In genomic region chr14:81519200-81519998, GRCh38 we compare ENCODE assay signal across 8 cellular contexts. TPM values are rescaled to one million over a fixed set of nuclear protein-coding genes. Genes with fewer than 3 reads are reported as not detected.
DNase-seq lines count a peak whose midpoint lies in the region; ATAC-seq lines count a peak whose summit lies in the region.

No MANE protein-coding gene starts in this region.

- H3K9me3 Mint-ChIP-seq in activated T-cell treated with anti-CD3 and anti-CD28 coated beads, Interleukin-2, amount 50 U/mL, for 72 hours = no peaks in the 10 kb centered on the region
- no peaks in the 10 kb centered on the region for H3K9me3 Mint-ChIP-seq in activated naive CD8-positive, alpha-beta T cell treated with anti-CD3 and anti-CD28 coated beads, Interleukin-2, amount 50 U/mL, for 24 hours

- H3K4me1 Mint-ChIP-seq in activated T-cell treated with anti-CD3 and anti-CD28 coated beads, Interleukin-2, amount 50 U/mL, for 72 hours (ENCODE audit: low read depth) = peaks cover 43% of the 10 kb centered on the region
- peaks cover 33% of the 10 kb centered on the region for H3K4me1 Mint-ChIP-seq in activated naive CD8-positive, alpha-beta T cell treated with anti-CD3 and anti-CD28 coated beads, Interleukin-2, amount 50 U/mL, for 24 hours

- peak; percentile 71 to 72 for ATAC-seq in activated T-cell treated with anti-CD3 and anti-CD28 coated beads, Interleukin-2, amount 50 U/mL, for 72 hours (replicated peaks in 1 of 2)
- ATAC-seq in HG03432 (IDR thresholded peaks at IDR 0.05; ENCODE audit: unreplicated experiment) = peak; percentile 91
- ATAC-seq in activated naive CD8-positive, alpha-beta T cell treated with anti-CD3 and anti-CD28 coated beads, Interleukin-2, amount 50 U/mL, for 24 hours = peak; percentile 70

- DNase-seq in activated T-cell treated with anti-CD3 and anti-CD28 coated beads, Interleukin-2, amount 50 U/mL, for 72 hours = no peak
- DNase-seq in activated T-cell treated with anti-CD3 and anti-CD28 coated beads, Interleukin-2, amount 50 U/mL, for 48 hours = no peak
- DNase-seq in activated naive CD8-positive, alpha-beta T cell treated with anti-CD3 and anti-CD28 coated beads, Interleukin-2, amount 50 U/mL, for 24 hours = no peak
- DNase-seq in lung microvascular endothelial cell (ENCODE audit: low read depth in 2 of 2) (peak; percentile 3 to 67), ecto neural progenitor cell (ENCODE audit: low spot score) (no peak), AG08396 (ENCODE audit: low spot score) (no peak), NCI-H2107 (lab: John Stamatoyannopoulos, UW) (no peak)

- H3K4me3 Mint-ChIP-seq in activated T-cell treated with anti-CD3 and anti-CD28 coated beads, Interleukin-2, amount 50 U/mL, for 72 hours = peak overlapping the region; percentile 6 to 68
- H3K4me3 Mint-ChIP-seq in activated naive CD8-positive, alpha-beta T cell treated with anti-CD3 and anti-CD28 coated beads, Interleukin-2, amount 50 U/mL, for 24 hours = no peak overlapping the region

- no peaks in the 10 kb centered on the region for H3K27me3 Mint-ChIP-seq in activated T-cell treated with anti-CD3 and anti-CD28 coated beads, Interleukin-2, amount 50 U/mL, for 72 hours (ENCODE audit: low read depth)
- no peaks in the 10 kb centered on the region for H3K27me3 Mint-ChIP-seq in activated naive CD8-positive, alpha-beta T cell treated with anti-CD3 and anti-CD28 coated beads, Interleukin-2, amount 50 U/mL, for 24 hours

- peaks cover 8 to 38% of the 10 kb centered on the region in 2 donors for H3K36me3 Mint-ChIP-seq in activated T-cell treated with anti-CD3 and anti-CD28 coated beads, Interleukin-2, amount 50 U/mL, for 72 hours (ENCODE audit: insufficient read depth in 2 of 2)
- H3K36me3 Mint-ChIP-seq in activated naive CD8-positive, alpha-beta T cell treated with anti-CD3 and anti-CD28 coated beads, Interleukin-2, amount 50 U/mL, for 24 hours (ENCODE audit: low read depth) = peaks cover 57% of the 10 kb centered on the region

- peak overlapping the region; percentile 94 for H3K27ac Mint-ChIP-seq in activated T-cell treated with anti-CD3 and anti-CD28 coated beads, Interleukin-2, amount 50 U/mL, for 72 hours
- H3K27ac Mint-ChIP-seq in activated naive CD8-positive, alpha-beta T cell treated with anti-CD3 and anti-CD28 coated beads, Interleukin-2, amount 50 U/mL, for 24 hours = peak overlapping the region; percentile 80

RNA-seq across cellular contexts. Expression of gene SEL1L, which starts 14.3 kb away (rescaled TPM):
- 10 to 100 TPM; 70.5 to 79.2 TPM for total RNA-seq in activated T-cell treated with anti-CD3 and anti-CD28 coated beads, Interleukin-2, amount 50 U/mL, for 72 hours
- 44.2 and 63.3 TPM in 2 replicates for total RNA-seq in lung microvascular endothelial cell

Comparison
In these comparisons a context has a peak if more than half of its experiments do, and no peak if none do; other contexts are left out.
1. DNase-seq: peak in lung microvascular endothelial cell (2 of 2); none in activated T-cell treated with anti-CD3 and anti-CD28 coated beads, Interleukin-2, amount 50 U/mL, for 72 hours (0 of 2), activated T-cell treated with anti-CD3 and anti-CD28 coated beads, Interleukin-2, amount 50 U/mL, for 48 hours (0 of 2), activated naive CD8-positive, alpha-beta T cell treated with anti-CD3 and anti-CD28 coated beads, Interleukin-2, amount 50 U/mL, for 24 hours (single experiment), ecto neural progenitor cell (single experiment), AG08396 (single experiment) and NCI-H2107 (single experiment).
2. Peak in every context shown above with its lines, with median percentiles within 50 percentile points of each other: ATAC-seq.